In the genomic region with DNA sequence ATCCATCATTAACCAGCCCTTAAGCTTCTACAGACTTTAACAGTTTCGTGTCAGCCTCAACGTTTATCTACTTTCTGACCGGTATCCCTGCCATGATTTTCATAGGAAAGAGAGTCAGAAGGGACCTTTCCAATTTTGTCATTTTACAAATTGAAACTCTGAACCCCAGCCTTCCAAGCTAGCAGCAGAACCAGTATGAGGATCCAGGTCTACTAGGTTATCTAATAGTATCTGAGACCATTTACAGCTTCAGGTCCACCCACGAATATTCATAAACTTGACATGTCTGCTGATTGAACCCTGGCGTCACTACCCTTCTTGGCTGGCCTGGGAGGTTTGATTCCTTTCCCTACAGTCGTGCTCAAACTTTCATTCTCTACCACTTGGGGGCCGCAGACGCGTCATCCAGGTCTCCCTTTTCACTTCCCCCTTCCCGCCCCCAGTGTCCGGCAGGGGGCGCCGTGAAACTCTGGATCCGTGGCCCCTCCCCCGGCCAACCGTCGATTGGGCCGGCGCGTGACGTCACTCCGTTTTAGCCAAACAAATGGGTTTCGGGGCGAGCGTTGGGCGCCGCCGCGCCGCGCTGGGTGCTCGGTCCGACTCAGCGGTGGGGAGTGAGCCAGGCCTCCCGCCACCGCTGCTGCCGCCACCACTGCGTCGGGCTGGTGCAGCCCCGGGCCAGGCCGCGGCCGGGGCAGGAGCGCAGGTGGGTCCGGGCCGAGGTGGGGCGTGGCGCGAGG, we compare ENCODE assay signal across 1 cellular context.
A peak's percentile ranks its signal among the peaks of the same experiment; 100 is the strongest.
TF ChIP-seq lines count a peak whose summit lies in the region.

A gene with protein sequence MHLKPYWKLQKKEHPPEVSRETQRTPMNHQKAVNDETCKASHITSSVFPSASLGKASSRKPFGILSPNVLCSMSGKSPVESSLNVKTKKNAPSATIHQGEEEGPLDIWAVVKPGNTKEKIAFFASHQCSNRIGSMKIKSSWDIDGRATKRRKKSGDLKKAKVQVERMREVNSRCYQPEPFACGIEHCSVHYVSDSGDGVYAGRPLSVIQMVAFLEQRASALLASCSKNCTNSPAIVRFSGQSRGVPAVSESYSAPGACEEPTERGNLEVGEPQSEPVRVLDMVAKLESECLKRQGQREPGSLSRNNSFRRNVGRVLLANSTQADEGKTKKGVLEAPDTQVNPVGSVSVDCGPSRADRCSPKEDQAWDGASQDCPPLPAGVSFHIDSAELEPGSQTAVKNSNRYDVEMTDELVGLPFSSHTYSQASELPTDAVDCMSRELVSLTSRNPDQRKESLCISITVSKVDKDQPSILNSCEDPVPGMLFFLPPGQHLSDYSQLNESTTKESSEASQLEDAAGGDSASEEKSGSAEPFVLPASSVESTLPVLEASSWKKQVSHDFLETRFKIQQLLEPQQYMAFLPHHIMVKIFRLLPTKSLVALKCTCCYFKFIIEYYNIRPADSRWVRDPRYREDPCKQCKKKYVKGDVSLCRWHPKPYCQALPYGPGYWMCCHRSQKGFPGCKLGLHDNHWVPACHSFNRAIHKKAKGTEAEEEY (plus strand): TSS at position 590 of the 740 bp plus-strand sequence. CDS start 78,970 bp downstream, outside the sequence.

TF ChIP-seq in HepG2, 621 proteins besides CTCF, POLR2A, EP300 and RAD21 (continued from another document and continues in another):
- TF ChIP-seq, protein P1, sequence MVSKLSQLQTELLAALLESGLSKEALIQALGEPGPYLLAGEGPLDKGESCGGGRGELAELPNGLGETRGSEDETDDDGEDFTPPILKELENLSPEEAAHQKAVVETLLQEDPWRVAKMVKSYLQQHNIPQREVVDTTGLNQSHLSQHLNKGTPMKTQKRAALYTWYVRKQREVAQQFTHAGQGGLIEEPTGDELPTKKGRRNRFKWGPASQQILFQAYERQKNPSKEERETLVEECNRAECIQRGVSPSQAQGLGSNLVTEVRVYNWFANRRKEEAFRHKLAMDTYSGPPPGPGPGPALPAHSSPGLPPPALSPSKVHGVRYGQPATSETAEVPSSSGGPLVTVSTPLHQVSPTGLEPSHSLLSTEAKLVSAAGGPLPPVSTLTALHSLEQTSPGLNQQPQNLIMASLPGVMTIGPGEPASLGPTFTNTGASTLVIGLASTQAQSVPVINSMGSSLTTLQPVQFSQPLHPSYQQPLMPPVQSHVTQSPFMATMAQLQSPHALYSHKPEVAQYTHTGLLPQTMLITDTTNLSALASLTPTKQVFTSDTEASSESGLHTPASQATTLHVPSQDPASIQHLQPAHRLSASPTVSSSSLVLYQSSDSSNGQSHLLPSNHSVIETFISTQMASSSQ (IDR thresholded peaks at IDR 0.05; ENCODE audit: low read depth): no peak
- TF ChIP-seq, protein P1 (CRISPR knock-in tag; IDR thresholded peaks at IDR 0.05; ENCODE audit: borderline replicate concordance): no peak; the same call in 1 of the 2 replicates
- TF ChIP-seq, protein P2, sequence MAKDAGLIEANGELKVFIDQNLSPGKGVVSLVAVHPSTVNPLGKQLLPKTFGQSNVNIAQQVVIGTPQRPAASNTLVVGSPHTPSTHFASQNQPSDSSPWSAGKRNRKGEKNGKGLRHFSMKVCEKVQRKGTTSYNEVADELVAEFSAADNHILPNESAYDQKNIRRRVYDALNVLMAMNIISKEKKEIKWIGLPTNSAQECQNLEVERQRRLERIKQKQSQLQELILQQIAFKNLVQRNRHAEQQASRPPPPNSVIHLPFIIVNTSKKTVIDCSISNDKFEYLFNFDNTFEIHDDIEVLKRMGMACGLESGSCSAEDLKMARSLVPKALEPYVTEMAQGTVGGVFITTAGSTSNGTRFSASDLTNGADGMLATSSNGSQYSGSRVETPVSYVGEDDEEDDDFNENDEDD (CRISPR knock-in tag; IDR thresholded peaks at IDR 0.05; ENCODE audit: borderline replicate concordance): peak; percentile 77
- TF ChIP-seq, protein P3, sequence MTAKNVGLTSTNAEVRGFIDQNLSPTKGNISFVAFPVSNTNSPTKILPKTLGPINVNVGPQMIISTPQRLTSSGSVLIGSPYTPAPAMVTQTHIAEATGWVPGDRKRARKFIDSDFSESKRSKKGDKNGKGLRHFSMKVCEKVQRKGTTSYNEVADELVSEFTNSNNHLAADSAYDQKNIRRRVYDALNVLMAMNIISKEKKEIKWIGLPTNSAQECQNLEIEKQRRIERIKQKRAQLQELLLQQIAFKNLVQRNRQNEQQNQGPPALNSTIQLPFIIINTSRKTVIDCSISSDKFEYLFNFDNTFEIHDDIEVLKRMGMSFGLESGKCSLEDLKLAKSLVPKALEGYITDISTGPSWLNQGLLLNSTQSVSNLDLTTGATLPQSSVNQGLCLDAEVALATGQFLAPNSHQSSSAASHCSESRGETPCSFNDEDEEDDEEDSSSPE (CRISPR knock-in tag; IDR thresholded peaks at IDR 0.05): peak; percentile 46; the same call in 1 of the 2 replicates
- no peak for TF ChIP-seq PCBP1 (IDR thresholded peaks at IDR 0.05; ENCODE audit: borderline replicate concordance, low read depth, low read length)
- TF ChIP-seq ZNF678 (CRISPR knock-in tag; IDR thresholded peaks at IDR 0.05): no peak
- TF ChIP-seq, protein P4, sequence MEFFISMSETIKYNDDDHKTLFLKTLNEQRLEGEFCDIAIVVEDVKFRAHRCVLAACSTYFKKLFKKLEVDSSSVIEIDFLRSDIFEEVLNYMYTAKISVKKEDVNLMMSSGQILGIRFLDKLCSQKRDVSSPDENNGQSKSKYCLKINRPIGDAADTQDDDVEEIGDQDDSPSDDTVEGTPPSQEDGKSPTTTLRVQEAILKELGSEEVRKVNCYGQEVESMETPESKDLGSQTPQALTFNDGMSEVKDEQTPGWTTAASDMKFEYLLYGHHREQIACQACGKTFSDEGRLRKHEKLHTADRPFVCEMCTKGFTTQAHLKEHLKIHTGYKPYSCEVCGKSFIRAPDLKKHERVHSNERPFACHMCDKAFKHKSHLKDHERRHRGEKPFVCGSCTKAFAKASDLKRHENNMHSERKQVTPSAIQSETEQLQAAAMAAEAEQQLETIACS (CRISPR knock-in tag; IDR thresholded peaks at IDR 0.05): no peak
- no peak for TF ChIP-seq NKX3-1 (CRISPR knock-in tag; IDR thresholded peaks at IDR 0.05)
- TF ChIP-seq, protein P5, sequence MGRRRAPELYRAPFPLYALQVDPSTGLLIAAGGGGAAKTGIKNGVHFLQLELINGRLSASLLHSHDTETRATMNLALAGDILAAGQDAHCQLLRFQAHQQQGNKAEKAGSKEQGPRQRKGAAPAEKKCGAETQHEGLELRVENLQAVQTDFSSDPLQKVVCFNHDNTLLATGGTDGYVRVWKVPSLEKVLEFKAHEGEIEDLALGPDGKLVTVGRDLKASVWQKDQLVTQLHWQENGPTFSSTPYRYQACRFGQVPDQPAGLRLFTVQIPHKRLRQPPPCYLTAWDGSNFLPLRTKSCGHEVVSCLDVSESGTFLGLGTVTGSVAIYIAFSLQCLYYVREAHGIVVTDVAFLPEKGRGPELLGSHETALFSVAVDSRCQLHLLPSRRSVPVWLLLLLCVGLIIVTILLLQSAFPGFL (CRISPR knock-in tag; IDR thresholded peaks at IDR 0.05): no peak
- TF ChIP-seq TSC22D2 (CRISPR knock-in tag; IDR thresholded peaks at IDR 0.05; ENCODE audit: borderline replicate concordance): peak; percentile 82; the same call in 1 of the 2 replicates
- TF ChIP-seq ZNF451 (CRISPR knock-in tag; IDR thresholded peaks at IDR 0.05): peak; percentile 63; the same call in 1 of the 2 replicates
- no peak for TF ChIP-seq SP2 (CRISPR knock-in tag; IDR thresholded peaks at IDR 0.05)
- TF ChIP-seq BCL6 (CRISPR knock-in tag; IDR thresholded peaks at IDR 0.05): peak; percentile 49
- TF ChIP-seq MED1 (CRISPR knock-in tag; IDR thresholded peaks at IDR 0.05): peak; percentile 55; the same call in 1 of the 2 replicates
- peak; percentile 89 for TF ChIP-seq CREM (IDR thresholded peaks at IDR 0.05)
- no peak; the same call in 1 of the 2 replicates for TF ChIP-seq CREM (CRISPR knock-in tag; IDR thresholded peaks at IDR 0.05)
- TF ChIP-seq HNRNPUL1 (IDR thresholded peaks at IDR 0.05; ENCODE audit: low read depth, low read length): no peak
- TF ChIP-seq, protein P6, sequence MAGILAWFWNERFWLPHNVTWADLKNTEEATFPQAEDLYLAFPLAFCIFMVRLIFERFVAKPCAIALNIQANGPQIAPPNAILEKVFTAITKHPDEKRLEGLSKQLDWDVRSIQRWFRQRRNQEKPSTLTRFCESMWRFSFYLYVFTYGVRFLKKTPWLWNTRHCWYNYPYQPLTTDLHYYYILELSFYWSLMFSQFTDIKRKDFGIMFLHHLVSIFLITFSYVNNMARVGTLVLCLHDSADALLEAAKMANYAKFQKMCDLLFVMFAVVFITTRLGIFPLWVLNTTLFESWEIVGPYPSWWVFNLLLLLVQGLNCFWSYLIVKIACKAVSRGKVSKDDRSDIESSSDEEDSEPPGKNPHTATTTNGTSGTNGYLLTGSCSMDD (CRISPR knock-in tag; IDR thresholded peaks at IDR 0.05): no peak
- TF ChIP-seq, protein P7, sequence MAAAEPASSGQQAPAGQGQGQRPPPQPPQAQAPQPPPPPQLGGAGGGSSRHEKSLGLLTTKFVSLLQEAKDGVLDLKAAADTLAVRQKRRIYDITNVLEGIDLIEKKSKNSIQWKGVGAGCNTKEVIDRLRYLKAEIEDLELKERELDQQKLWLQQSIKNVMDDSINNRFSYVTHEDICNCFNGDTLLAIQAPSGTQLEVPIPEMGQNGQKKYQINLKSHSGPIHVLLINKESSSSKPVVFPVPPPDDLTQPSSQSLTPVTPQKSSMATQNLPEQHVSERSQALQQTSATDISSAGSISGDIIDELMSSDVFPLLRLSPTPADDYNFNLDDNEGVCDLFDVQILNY (CRISPR knock-in tag; conservative IDR thresholded peaks at IDR 0.05): peak; percentile 37; the same call in 1 of the 2 replicates
- no peak for TF ChIP-seq SRF (IDR thresholded peaks at IDR 0.05; ENCODE audit: low read depth, low read length)
- TF ChIP-seq, protein P8, sequence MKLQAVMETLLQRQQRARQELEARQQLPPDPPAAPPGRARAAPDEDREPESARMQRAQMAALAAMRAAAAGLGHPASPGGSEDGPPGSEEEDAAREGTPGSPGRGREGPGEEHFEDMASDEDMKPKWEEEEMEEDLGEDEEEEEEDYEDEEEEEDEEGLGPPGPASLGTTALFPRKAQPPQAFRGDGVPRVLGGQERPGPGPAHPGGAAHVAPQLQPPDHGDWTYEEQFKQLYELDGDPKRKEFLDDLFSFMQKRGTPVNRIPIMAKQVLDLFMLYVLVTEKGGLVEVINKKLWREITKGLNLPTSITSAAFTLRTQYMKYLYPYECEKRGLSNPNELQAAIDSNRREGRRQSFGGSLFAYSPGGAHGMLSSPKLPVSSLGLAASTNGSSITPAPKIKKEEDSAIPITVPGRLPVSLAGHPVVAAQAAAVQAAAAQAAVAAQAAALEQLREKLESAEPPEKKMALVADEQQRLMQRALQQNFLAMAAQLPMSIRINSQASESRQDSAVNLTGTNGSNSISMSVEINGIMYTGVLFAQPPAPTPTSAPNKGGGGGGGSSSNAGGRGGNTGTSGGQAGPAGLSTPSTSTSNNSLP (IDR thresholded peaks at IDR 0.05; ENCODE audit: low read depth, low read length): peak; percentile 70
- no peak for TF ChIP-seq CAMTA2 (CRISPR knock-in tag; IDR thresholded peaks at IDR 0.05; ENCODE audit: borderline replicate concordance)
- no peak for TF ChIP-seq HOXA7 (CRISPR knock-in tag; IDR thresholded peaks at IDR 0.05)
- TF ChIP-seq, protein P9, sequence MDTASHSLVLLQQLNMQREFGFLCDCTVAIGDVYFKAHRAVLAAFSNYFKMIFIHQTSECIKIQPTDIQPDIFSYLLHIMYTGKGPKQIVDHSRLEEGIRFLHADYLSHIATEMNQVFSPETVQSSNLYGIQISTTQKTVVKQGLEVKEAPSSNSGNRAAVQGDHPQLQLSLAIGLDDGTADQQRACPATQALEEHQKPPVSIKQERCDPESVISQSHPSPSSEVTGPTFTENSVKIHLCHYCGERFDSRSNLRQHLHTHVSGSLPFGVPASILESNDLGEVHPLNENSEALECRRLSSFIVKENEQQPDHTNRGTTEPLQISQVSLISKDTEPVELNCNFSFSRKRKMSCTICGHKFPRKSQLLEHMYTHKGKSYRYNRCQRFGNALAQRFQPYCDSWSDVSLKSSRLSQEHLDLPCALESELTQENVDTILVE (CRISPR knock-in tag; IDR thresholded peaks at IDR 0.05): no peak
- no peak for TF ChIP-seq HNRNPH1 (optimal IDR thresholded peaks at IDR 0.05; ENCODE audit: low read depth, low read length)
- TF ChIP-seq ZNF7 (CRISPR knock-in tag; IDR thresholded peaks at IDR 0.05): no peak
- TF ChIP-seq HNRNPLL (IDR thresholded peaks at IDR 0.05; ENCODE audit: low read depth, low read length, poor library complexity, severe bottlenecking): no peak
- TF ChIP-seq ZNF556 (CRISPR knock-in tag; IDR thresholded peaks at IDR 0.05; ENCODE audit: borderline replicate concordance): 0 out of 2 replicates have a peak, but pooled peaks have one; percentile 65
- peak; percentile 100 for TF ChIP-seq CREB1 (IDR thresholded peaks at IDR 0.05)
- peak; percentile 95 for TF ChIP-seq CREB1 (CRISPR knock-in tag; IDR thresholded peaks at IDR 0.05)
- 0 out of 2 replicates have a peak, but pooled peaks have one; percentile 56 for TF ChIP-seq MIER2 (CRISPR knock-in tag; IDR thresholded peaks at IDR 0.05)
- TF ChIP-seq, protein P10, sequence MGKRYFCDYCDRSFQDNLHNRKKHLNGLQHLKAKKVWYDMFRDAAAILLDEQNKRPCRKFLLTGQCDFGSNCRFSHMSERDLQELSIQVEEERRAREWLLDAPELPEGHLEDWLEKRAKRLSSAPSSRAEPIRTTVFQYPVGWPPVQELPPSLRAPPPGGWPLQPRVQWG (CRISPR knock-in tag; IDR thresholded peaks at IDR 0.05; ENCODE audit: borderline replicate concordance, low read depth): no peak
- TF ChIP-seq GFI1 (CRISPR knock-in tag; IDR thresholded peaks at IDR 0.05; ENCODE audit: borderline replicate concordance): no peak
- no peak for TF ChIP-seq HDAC1 (CRISPR knock-in tag; IDR thresholded peaks at IDR 0.05)
- TF ChIP-seq, protein P11, sequence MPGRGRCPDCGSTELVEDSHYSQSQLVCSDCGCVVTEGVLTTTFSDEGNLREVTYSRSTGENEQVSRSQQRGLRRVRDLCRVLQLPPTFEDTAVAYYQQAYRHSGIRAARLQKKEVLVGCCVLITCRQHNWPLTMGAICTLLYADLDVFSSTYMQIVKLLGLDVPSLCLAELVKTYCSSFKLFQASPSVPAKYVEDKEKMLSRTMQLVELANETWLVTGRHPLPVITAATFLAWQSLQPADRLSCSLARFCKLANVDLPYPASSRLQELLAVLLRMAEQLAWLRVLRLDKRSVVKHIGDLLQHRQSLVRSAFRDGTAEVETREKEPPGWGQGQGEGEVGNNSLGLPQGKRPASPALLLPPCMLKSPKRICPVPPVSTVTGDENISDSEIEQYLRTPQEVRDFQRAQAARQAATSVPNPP (CRISPR knock-in tag; IDR thresholded peaks at IDR 0.05): 0 out of 2 replicates have a peak, but pooled peaks have one; percentile 16
- TF ChIP-seq ZNF816 (CRISPR knock-in tag; IDR thresholded peaks at IDR 0.05; ENCODE audit: borderline replicate concordance): no peak
- TF ChIP-seq HCFC1 (IDR thresholded peaks at IDR 0.05; ENCODE audit: low read depth, low read length): no peak
- no peak for TF ChIP-seq NFATC3 (CRISPR knock-in tag; IDR thresholded peaks at IDR 0.05)
